Comparison of ENCODE assay signal across 9 cellular contexts in the genomic region with DNA sequence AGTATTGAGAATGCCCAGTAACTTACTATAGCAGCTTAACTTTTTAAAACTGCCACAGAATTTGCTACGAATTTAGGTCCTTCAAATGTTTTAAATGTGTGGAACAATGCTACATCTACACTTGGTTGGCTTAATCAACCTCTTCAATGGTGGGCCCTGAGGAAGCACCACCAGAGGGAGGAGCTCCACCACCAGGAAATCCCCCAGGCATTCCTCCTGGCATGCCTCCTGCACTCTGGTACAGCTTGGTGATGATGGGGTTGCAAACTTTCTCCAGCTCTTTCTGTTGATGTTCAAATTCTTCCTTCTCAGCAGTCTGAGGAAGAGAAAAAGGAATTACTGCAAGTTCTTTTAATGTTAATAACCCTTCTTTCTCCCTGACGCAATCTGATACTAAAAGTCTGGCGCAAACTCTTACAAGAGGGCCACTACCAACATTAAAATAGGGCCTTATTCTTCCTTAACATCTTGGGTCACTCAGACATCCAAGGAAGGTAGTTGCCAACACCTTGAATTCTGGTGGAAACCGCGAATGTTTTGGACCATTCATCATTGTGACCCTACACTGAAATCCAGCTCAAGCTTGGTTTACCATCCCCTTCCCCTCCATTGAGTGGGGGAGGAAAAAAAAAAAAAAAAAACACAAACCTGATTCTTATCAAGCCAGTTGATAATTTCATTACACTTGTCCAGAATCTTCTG. TPM values are rescaled to one million over a fixed set of nuclear protein-coding genes. Genes with fewer than 3 reads are reported as not detected.
DNase-seq lines count a peak whose midpoint lies in the region; ATAC-seq and TF ChIP-seq lines count a peak whose summit lies in the region.
"Had no signal": no experiment of that assay in that cellular context is flagged by ENCODE, and none has a peak within 500 bp of the region (broad histone marks: within the 10 kb centered on the region; RNA-seq: fewer than 3 reads in every experiment).

No MANE protein-coding gene starts in this region.

- TF ChIP-seq EP300 in suprapubic skin (IDR thresholded peaks at IDR 0.05): no peak

- H3K36me3 ChIP-seq in breast epithelium: no peaks in the 10 kb centered on the region
- H3K36me3 ChIP-seq in suprapubic skin: peaks cover 63% of the 10 kb centered on the region

- H3K4me1 ChIP-seq in breast epithelium (peaks cover 9 to 10% of the 10 kb centered on the region in 2 donors), suprapubic skin (peaks cover 49% of the 10 kb centered on the region)

- POLR2A ChIA-PET in MCF 10A (lab: Yijun Ruan, JAX): no interaction called here

- H3K36me3 Mint-ChIP-seq in MCF 10A (ENCODE audit: insufficient read depth, unreplicated experiment): peaks cover 90% of the 10 kb centered on the region
- H3K36me3 Mint-ChIP-seq in T-helper 17 cell (ENCODE audit: low read depth): peaks cover 28% of the 10 kb centered on the region

- H3K27ac ChIP-seq in breast epithelium: peak overlapping the region in 1 of 2 donors; percentile 48
- no peak overlapping the region for H3K27ac ChIP-seq in suprapubic skin

- CTCF ChIA-PET in MCF 10A (lab: Yijun Ruan, JAX): interaction anchor here (0.6 to 6.8 kb wide), 10 partner anchors 14 to 420 kb away, joined by 3 to 104 read pairs (median 3); no protein-coding TSS in a partner anchor

- DNase-seq in MCF 10A (ENCODE audit: unreplicated experiment): no peak
- DNase-seq in breast epithelium (ENCODE audit: low spot score in 2 of 2): no peak
- DNase-seq in T-helper 17 cell: peak in 1 of 3 donors; percentile 27
- no peak for DNase-seq in fibroblast of the aortic adventitia (ENCODE audit: low read depth)
- DNase-seq in suprapubic skin (ENCODE audit: low spot score in 2 of 2): no peak
- DNase-seq: kidney had no signal

- H3K27me3 ChIP-seq in breast epithelium (no peaks in the 10 kb centered on the region), suprapubic skin (no peaks in the 10 kb centered on the region)

- no peak for ATAC-seq in T-helper 17 cell
- ATAC-seq in HG02981 (IDR thresholded peaks at IDR 0.05; ENCODE audit: unreplicated experiment): no peak
- no peak for ATAC-seq in GM19463 (IDR thresholded peaks at IDR 0.05; ENCODE audit: unreplicated experiment)
- no peak for ATAC-seq in HG03175 (IDR thresholded peaks at IDR 0.05; ENCODE audit: unreplicated experiment)

- no TSS peak for BruUV-seq in MCF 10A (replicated peaks; lab: Mats Ljungman, UMichigan)

- no peak for TF ChIP-seq POLR2A in breast epithelium (IDR thresholded peaks at IDR 0.05)
- TF ChIP-seq POLR2A in suprapubic skin (IDR thresholded peaks at IDR 0.05): no peak

- H3K4me3 Mint-ChIP-seq in MCF 10A (ENCODE audit: unreplicated experiment) (peak overlapping the region; percentile 97), T-helper 17 cell (peak overlapping the region; percentile 99)

- H3K27me3 Mint-ChIP-seq in MCF 10A (ENCODE audit: insufficient read depth, unreplicated experiment): no peaks in the 10 kb centered on the region
- no peaks in the 10 kb centered on the region for H3K27me3 Mint-ChIP-seq in T-helper 17 cell

- TF ChIP-seq CTCF in MCF 10A (IDR thresholded peaks at IDR 0.05; ENCODE audit: unreplicated experiment): no peak
- TF ChIP-seq CTCF in breast epithelium (IDR thresholded peaks at IDR 0.05): no peak
- no peak for TF ChIP-seq CTCF in fibroblast of the aortic adventitia (IDR thresholded peaks at IDR 0.05; ENCODE audit: insufficient read depth, low read length)
- no peak for TF ChIP-seq CTCF in suprapubic skin (IDR thresholded peaks at IDR 0.05)

- no peak overlapping the region for H3K4me3 ChIP-seq in breast epithelium
- H3K4me3 ChIP-seq in fibroblast of the aortic adventitia (ENCODE audit: low read depth, low read length): peak overlapping the region; percentile 99
- H3K4me3 ChIP-seq in suprapubic skin: peak overlapping the region; percentile 0

- intact Hi-C loops in MCF 10A (cut with micrococcal nuclease): no loop called here
- intact Hi-C loops in breast epithelium (cut with DNase I; ENCODE audit: low total_unique reads): no loop called here

- H3K9me3 ChIP-seq in breast epithelium (no peaks in the 10 kb centered on the region), T-helper 17 cell (ENCODE audit: control insufficient read depth, low read length, poor library complexity, severe bottlenecking) (no peaks in the 10 kb centered on the region), suprapubic skin (no peaks in the 10 kb centered on the region)

- H3K9me3 Mint-ChIP-seq in MCF 10A (ENCODE audit: unreplicated experiment): no peaks in the 10 kb centered on the region

- H3K27ac Mint-ChIP-seq in MCF 10A (ENCODE audit: low read depth, unreplicated experiment) (peak overlapping the region; percentile 63), T-helper 17 cell (peak overlapping the region; percentile 100)

- peaks cover 42% of the 10 kb centered on the region for H3K4me1 Mint-ChIP-seq in MCF 10A (ENCODE audit: insufficient read depth, unreplicated experiment)
- H3K4me1 Mint-ChIP-seq in T-helper 17 cell: peaks cover 63% of the 10 kb centered on the region

- 71% methylated on average over 5 of the region's 5 CpGs for WGBS in suprapubic skin

RNA-seq across cellular contexts. Expression of a gene that starts 4.2 kb away (rescaled TPM):
- total RNA-seq in MCF 10A (2022) (443 and 568 TPM in 2 replicates), breast epithelium (100 to 1,000 TPM; 691 to 851 (median 698) TPM), T-helper 17 cell (1,000 to 10,000 TPM; 1,034 to 1,253 TPM), fibroblast of the aortic adventitia (ENCODE audit: low replicate concordance) (1,138 and 2,934 TPM in 2 replicates), suprapubic skin (100 to 1,000 TPM; 212 to 708 (median 560) TPM)

Comparison
In these comparisons a context has a peak if more than half of its experiments do, and no peak if none do; other contexts are left out.
1. H3K4me3 ChIP-seq: peak in fibroblast of the aortic adventitia (single experiment) and suprapubic skin (single experiment); none in breast epithelium (0 of 3).